Comparison of ENCODE assay signal across 24 cellular contexts in genomic region chr2:78132391-78133370, GRCh38.
"Had no signal": no experiment of that assay in that cellular context is flagged by ENCODE, and none has a peak within 500 bp of the region (broad histone marks: within the 10 kb centered on the region; RNA-seq: fewer than 3 reads in every experiment).

No MANE protein-coding gene starts in this region.

- H3K4me3 ChIP-seq: esophagus muscularis mucosa, gastrocnemius medialis, sigmoid colon, smooth muscle cell, testis, vagina had no signal

- H3K4me1 ChIP-seq: esophagus muscularis mucosa, gastrocnemius medialis, sigmoid colon, testis, vagina had no signal

- DNase-seq: activated B cell treated with CpG ODN at 0.5 μM for 24 hours; activated CD4-positive, alpha-beta T cell treated with anti-CD3 and anti-CD28 coated beads for 4 hours; activated CD4-positive, alpha-beta T cell treated with anti-CD3 and anti-CD28 coated beads, Interleukin-2, amount 50 U/mL, for 48 hours; activated naive CD4-positive, alpha-beta T cell treated with Interleukin-2 at 50 U/mL for 16 hours; activated naive CD8-positive, alpha-beta T cell treated with anti-CD3 and anti-CD28 coated beads for 36 hours; activated T-cell treated with anti-CD3 and anti-CD28 coated beads, Interleukin-2, amount 50 U/mL, for 48 hours; central memory CD4-positive, alpha-beta T cell; effector memory CD4-positive, alpha-beta T cell; gastrocnemius medialis; head of caudate nucleus; left ventricle myocardium superior; mammary epithelial cell; midbrain; natural killer cell; retina; sigmoid colon; stimulated activated CD4-positive, alpha-beta T cell treated with anti-CD3 and anti-CD28 coated beads, Interleukin-15, amount 100 ng/mL, for 24 hours; stimulated activated CD8-positive, alpha-beta memory T cell treated with anti-CD3 and anti-CD28 coated beads, Interleukin-4, amount 100 ng/mL, for 48 hours; stimulated activated naive B cell treated with anti-CD40 and anti-IgM and Interleukin-4, amounts not matched to agents 10 μg/mL and 1 μg/mL and 100 μg/mL, for 72 hours; testis; trophoblast cell had no signal

- H3K9me3 ChIP-seq: esophagus muscularis mucosa, gastrocnemius medialis, sigmoid colon, testis, vagina had no signal

- ATAC-seq: gastrocnemius medialis; left ventricle myocardium superior; natural killer cell; stimulated activated naive B cell treated with anti-CD40 and anti-IgM and Interleukin-4, amounts not matched to agents 10 μg/mL and 1 μg/mL and 100 μg/mL, for 72 hours had no signal

- H3K27me3 ChIP-seq: esophagus muscularis mucosa, gastrocnemius medialis, sigmoid colon, testis, vagina had no signal

- H3K27ac ChIP-seq: esophagus muscularis mucosa, gastrocnemius medialis, sigmoid colon, testis, vagina had no signal

- H3K36me3 ChIP-seq: esophagus muscularis mucosa, gastrocnemius medialis, sigmoid colon, vagina had no signal
